ENCODE assay signal across 14 cellular contexts in genomic region chr5:125058185-125058826, GRCh38.
A peak's percentile ranks its signal among the peaks of the same experiment; 100 is the strongest.
DNase-seq lines count a peak whose midpoint lies in the region; TF ChIP-seq lines count a peak whose summit lies in the region.
"Had no signal": no experiment of that assay in that cellular context is flagged by ENCODE, and none has a peak within 500 bp of the region (broad histone marks: within the 10 kb centered on the region; RNA-seq: fewer than 3 reads in every experiment).

No MANE protein-coding gene starts in this region.

- intact Hi-C loops in OCI-LY7 (cut with micrococcal nuclease; ENCODE audit: unreplicated experiment) (no loop called here), ascending aorta (cut with DNase I) (no loop called here)
- intact Hi-C loops in activated CD4-positive, alpha-beta memory T cell treated with anti-CD3 and anti-CD28 coated beads for 36 hours (cut with micrococcal nuclease): no loop called here

- CTCF ChIA-PET in OCI-LY7 (lab: Charles Lee; ENCODE audit: unreplicated experiment): no interaction called here
- CTCF ChIA-PET in activated CD4-positive, alpha-beta memory T cell treated with anti-CD3 and anti-CD28 coated beads for 36 hours (lab: Charles Lee): no interaction called here

- no peaks in the 10 kb centered on the region for H3K79me2 ChIP-seq in OCI-LY7 (ENCODE audit: insufficient read depth, low read depth, low read length)

- no TSS peak for BruUV-seq in OCI-LY7 (replicated peaks; lab: Mats Ljungman, UMichigan)

- no peaks in the 10 kb centered on the region for H3K27me3 Mint-ChIP-seq in activated CD4-positive, alpha-beta memory T cell treated with anti-CD3 and anti-CD28 coated beads for 36 hours
- H3K27me3 Mint-ChIP-seq: memory B cell; stimulated activated naive B cell treated with anti-CD40 and anti-IgM and Interleukin-4, amounts not matched to agents 10 μg/mL and 1 μg/mL and 100 μg/mL, for 72 hours had no signal

- H3K4me3 ChIP-seq in AG10803 (ENCODE audit: low read length) (no peak overlapping the region), OCI-LY7 (ENCODE audit: low read depth, low read length, poor library complexity, severe bottlenecking) (no peak overlapping the region), fibroblast of villous mesenchyme (ENCODE audit: low read depth, low read length) (no peak overlapping the region), ascending aorta (no peak overlapping the region)
- H3K4me3 ChIP-seq: BLaER1, skin epidermis had no signal

- no peaks in the 10 kb centered on the region for H3K9me2 ChIP-seq in OCI-LY7 (ENCODE audit: insufficient read depth, low read length)

- H3K27me3 ChIP-seq in ascending aorta: no peaks in the 10 kb centered on the region
- H3K27me3 ChIP-seq: BLaER1 had no signal

- H3K36me3 ChIP-seq in OCI-LY7 (ENCODE audit: insufficient read depth, low read length): no peaks in the 10 kb centered on the region
- no peaks in the 10 kb centered on the region for H3K36me3 ChIP-seq in ascending aorta
- H3K36me3 ChIP-seq: BLaER1 had no signal

- H3K4me1 Mint-ChIP-seq in activated CD4-positive, alpha-beta memory T cell treated with anti-CD3 and anti-CD28 coated beads for 36 hours (ENCODE audit: low read depth): no peaks in the 10 kb centered on the region

- no peak overlapping the region for H3K27ac Mint-ChIP-seq in activated CD4-positive, alpha-beta memory T cell treated with anti-CD3 and anti-CD28 coated beads for 36 hours
- H3K27ac Mint-ChIP-seq: activated naive CD4-positive, alpha-beta T cell treated with anti-CD3 and anti-CD28 coated beads for 36 hours; memory B cell; stimulated activated naive B cell treated with anti-CD40 and anti-IgM and Interleukin-4, amounts not matched to agents 10 μg/mL and 1 μg/mL and 100 μg/mL, for 72 hours had no signal

- no peaks in the 10 kb centered on the region for H3K36me3 Mint-ChIP-seq in activated CD4-positive, alpha-beta memory T cell treated with anti-CD3 and anti-CD28 coated beads for 36 hours
- H3K36me3 Mint-ChIP-seq: memory B cell; stimulated activated naive B cell treated with anti-CD40 and anti-IgM and Interleukin-4, amounts not matched to agents 10 μg/mL and 1 μg/mL and 100 μg/mL, for 72 hours had no signal

- peak overlapping the region; percentile 39; the same call in 1 of the 2 replicates for H2AFZ ChIP-seq in OCI-LY7 (ENCODE audit: low read length)

- H3K27ac ChIP-seq in OCI-LY7 (ENCODE audit: low read depth, low read length, poor library complexity, severe bottlenecking) (no peak overlapping the region), ascending aorta (no peak overlapping the region)
- H3K27ac ChIP-seq: BLaER1 had no signal

- no peaks in the 10 kb centered on the region; the same call in 1 of the 2 replicates for H3K9me3 ChIP-seq in OCI-LY7 (ENCODE audit: low read length)
- H3K9me3 ChIP-seq in ascending aorta: no peaks in the 10 kb centered on the region

- TF ChIP-seq CTCF in AG10803 (conservative IDR thresholded peaks at IDR 0.05; ENCODE audit: low read length) (no peak), OCI-LY7 (conservative IDR thresholded peaks at IDR 0.05; ENCODE audit: low read length) (no peak), fibroblast of villous mesenchyme (IDR thresholded peaks at IDR 0.05; ENCODE audit: insufficient read depth, low read depth, low read length) (no peak), ascending aorta (IDR thresholded peaks at IDR 0.05) (no peak)

- peaks cover 9% of the 10 kb centered on the region for H3K9me3 Mint-ChIP-seq in activated CD4-positive, alpha-beta memory T cell treated with anti-CD3 and anti-CD28 coated beads for 36 hours

- DNase-seq in AG10803 (ENCODE audit: low read depth) (peak; percentile 22), M059J (ENCODE audit: low read depth) (peak; percentile 44), OCI-LY7 (ENCODE audit: low spot score) (no peak), fibroblast of villous mesenchyme (ENCODE audit: low read depth) (peak; percentile 49), ascending aorta (ENCODE audit: low spot score in 2 of 2) (no peak)
- no peak for DNase-seq in activated CD4-positive, alpha-beta memory T cell treated with anti-CD3 and anti-CD28 coated beads for 36 hours
- DNase-seq in activated CD4-positive, alpha-beta T cell treated with anti-CD3 and anti-CD28 coated beads, Interleukin-2, amount 50 U/mL, for 48 hours: no peak
- no peak for DNase-seq in activated T-cell treated with anti-CD3 and anti-CD28 coated beads, Interleukin-2, amount 50 U/mL, for 48 hours
- DNase-seq: activated naive CD4-positive, alpha-beta T cell treated with anti-CD3 and anti-CD28 coated beads for 36 hours; NK-92 treated with Interleukin-12 subunit alpha and Interleukin-12 subunit beta, amount 100 ng/mL, for 24 hours; stimulated activated naive B cell treated with anti-CD40 and anti-IgM and Interleukin-4, amounts not matched to agents 10 μg/mL and 1 μg/mL and 100 μg/mL, for 72 hours had no signal

- POLR2A ChIA-PET in OCI-LY7 (lab: Charles Lee): interaction anchor here (0.5 to 1.6 kb wide), 3 partner anchors 32 to 349 kb away, joined by 3 to 4 read pairs (median 3); no protein-coding TSS in a partner anchor
- POLR2A ChIA-PET in activated CD4-positive, alpha-beta memory T cell treated with anti-CD3 and anti-CD28 coated beads for 36 hours (lab: Charles Lee): no interaction called here

- H3K4me3 Mint-ChIP-seq in activated CD4-positive, alpha-beta memory T cell treated with anti-CD3 and anti-CD28 coated beads for 36 hours: no peak overlapping the region
- H3K4me3 Mint-ChIP-seq: activated naive CD4-positive, alpha-beta T cell treated with anti-CD3 and anti-CD28 coated beads for 36 hours; memory B cell; stimulated activated naive B cell treated with anti-CD40 and anti-IgM and Interleukin-4, amounts not matched to agents 10 μg/mL and 1 μg/mL and 100 μg/mL, for 72 hours had no signal

- no peak overlapping the region for H3K4me2 ChIP-seq in OCI-LY7 (ENCODE audit: low read length)
- H3K4me2 ChIP-seq: BLaER1 had no signal

- H3K4me1 ChIP-seq in OCI-LY7 (ENCODE audit: insufficient read depth, low read length, poor library complexity, severe bottlenecking) (peaks cover 14% of the 10 kb centered on the region), ascending aorta (peaks cover 0 to 5% of the 10 kb centered on the region in 2 donors)

- no peaks in the 10 kb centered on the region for H4K20me1 ChIP-seq in OCI-LY7 (ENCODE audit: insufficient read depth, low read length)
- H4K20me1 ChIP-seq: BLaER1 had no signal

Comparison
In these comparisons a context has a peak if more than half of its experiments do, and no peak if none do; other contexts are left out.
1. DNase-seq: peak in AG10803 (single experiment), M059J (single experiment) and fibroblast of villous mesenchyme (single experiment); none in OCI-LY7 (single experiment), activated CD4-positive, alpha-beta memory T cell treated with anti-CD3 and anti-CD28 coated beads for 36 hours (single experiment), ascending aorta (0 of 2), activated CD4-positive, alpha-beta T cell treated with anti-CD3 and anti-CD28 coated beads, Interleukin-2, amount 50 U/mL, for 48 hours (0 of 2) and activated T-cell treated with anti-CD3 and anti-CD28 coated beads, Interleukin-2, amount 50 U/mL, for 48 hours (0 of 2).